ENCODE assay signal across 17 cellular contexts in the genomic region with DNA sequence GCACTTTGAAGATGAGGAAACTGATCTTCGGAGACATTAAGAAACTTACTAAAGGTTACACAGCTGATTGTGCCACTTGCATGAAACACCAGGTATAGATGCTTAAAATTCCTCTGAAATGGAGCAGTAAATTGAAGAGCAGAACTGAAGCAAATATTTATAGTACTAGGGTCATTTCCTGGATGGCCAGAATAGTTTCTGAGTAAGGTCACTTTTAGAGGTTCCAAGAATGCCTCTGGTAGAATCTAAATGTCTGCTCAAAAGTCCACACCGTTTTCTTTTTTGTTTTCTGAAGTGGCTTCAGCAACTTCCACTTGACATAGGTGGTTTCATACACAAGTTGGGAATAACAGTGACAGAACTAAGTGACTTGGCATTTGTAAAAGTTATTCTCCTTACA. TPM values are rescaled to one million over a fixed set of nuclear protein-coding genes. Genes with fewer than 3 reads are reported as not detected.
DNase-seq lines count a peak whose midpoint lies in the region; ATAC-seq and TF ChIP-seq lines count a peak whose summit lies in the region.
"Had no signal": no experiment of that assay in that cellular context is flagged by ENCODE, and none has a peak within 500 bp of the region (broad histone marks: within the 10 kb centered on the region; RNA-seq: fewer than 3 reads in every experiment).

No MANE protein-coding gene starts in this region.

- H3K4me1 ChIP-seq in GM23248 (ENCODE audit: insufficient read depth) (peaks cover 27% of the 10 kb centered on the region), adipocyte (ENCODE audit: control insufficient read depth, insufficient read depth, low read length) (peaks cover 21% of the 10 kb centered on the region), left lung (peaks cover 0 to 8% of the 10 kb centered on the region in 2 donors), thyroid gland (peaks cover 0 to 9% of the 10 kb centered on the region in 2 donors)
- H3K4me1 ChIP-seq: Peyer's patch had no signal

- WGBS in GM23248 (ENCODE audit: low coverage in 1 of 2, low lambda C conversion rate in 2 of 2, missing lambda C conversion rate in 2 of 2), 2 experiments = 30 to 56% methylated on average over 2 of the region's 2 CpGs
- 27 to 31% methylated on average over 2 of the region's 2 CpGs for WGBS in thyroid gland, 2 donors

- no peaks in the 10 kb centered on the region for H3K36me3 ChIP-seq in GM23248 (ENCODE audit: low read depth)
- no peaks in the 10 kb centered on the region for H3K36me3 ChIP-seq in adipocyte (ENCODE audit: control insufficient read depth, insufficient read depth, low read length, severe bottlenecking)
- no peaks in the 10 kb centered on the region for H3K36me3 ChIP-seq in left lung
- no peaks in the 10 kb centered on the region for H3K36me3 ChIP-seq in thyroid gland
- H3K36me3 ChIP-seq: gastroesophageal sphincter, Peyer's patch, sigmoid colon, upper lobe of left lung had no signal

- no peaks in the 10 kb centered on the region for H3K9me2 ChIP-seq in GM23248 (ENCODE audit: insufficient read depth)

- ATAC-seq in left lung = peak; percentile 76
- ATAC-seq: activated naive CD8-positive, alpha-beta T cell treated with anti-CD3 and anti-CD28 coated beads, Interleukin-2, amount 50 U/mL, for 24 hours; effector memory CD8-positive, alpha-beta T cell; gastroesophageal sphincter had no signal

- H2AFZ ChIP-seq in GM23248 = peak overlapping the region; percentile 2; the same call in 1 of the 2 replicates

- H3K27me3 ChIP-seq in GM23248 (replicated peaks; ENCODE audit: insufficient read depth) = no peaks in the 10 kb centered on the region
- H3K27me3 ChIP-seq in adipocyte (replicated peaks; ENCODE audit: control insufficient read depth, insufficient read depth, low read length) = no peaks in the 10 kb centered on the region
- H3K27me3 ChIP-seq in left lung = no peaks in the 10 kb centered on the region
- no peaks in the 10 kb centered on the region for H3K27me3 ChIP-seq in thyroid gland
- H3K27me3 ChIP-seq: gastroesophageal sphincter, Peyer's patch, sigmoid colon, upper lobe of left lung had no signal

- TF ChIP-seq CTCF in left lung (IDR thresholded peaks at IDR 0.05) (no peak), thyroid gland (IDR thresholded peaks at IDR 0.05) (no peak)

- H3K9me3 ChIP-seq in GM23248 (ENCODE audit: low read depth) (no peaks in the 10 kb centered on the region), adipocyte (ENCODE audit: control insufficient read depth, low read length) (no peaks in the 10 kb centered on the region), left lung (no peaks in the 10 kb centered on the region), thyroid gland (no peaks in the 10 kb centered on the region)
- H3K9me3 ChIP-seq: gastroesophageal sphincter, Peyer's patch, sigmoid colon, upper lobe of left lung had no signal

- H3F3A ChIP-seq in GM23248 (ENCODE audit: insufficient read depth) = peaks cover 15% of the 10 kb centered on the region

- no peaks in the 10 kb centered on the region for H3K79me2 ChIP-seq in GM23248 (ENCODE audit: insufficient read depth)

- in situ Hi-C loops in GM23248 (cut with MboI) = no loop called here

- no peak for TF ChIP-seq POLR2A in thyroid gland (IDR thresholded peaks at IDR 0.05)

- no peaks in the 10 kb centered on the region for H4K20me1 ChIP-seq in GM23248 (ENCODE audit: insufficient read depth)

- H3K9ac ChIP-seq in GM23248 (no peak overlapping the region), adipocyte (ENCODE audit: low read length) (peak overlapping the region; percentile 60)

- H3K4me3 ChIP-seq in GM23248 (no peak overlapping the region; the same call in 1 of the 2 replicates), adipocyte (ENCODE audit: low read length) (peak overlapping the region; percentile 58), left lung (no peak overlapping the region), thyroid gland (replicated peaks in 1 of 3) (no peak overlapping the region)
- H3K4me3 ChIP-seq: gastroesophageal sphincter, Peyer's patch, sigmoid colon, upper lobe of left lung had no signal

- DNase-seq in A172 (ENCODE audit: low spot score) (peak; percentile 40), GM23248 (peak; percentile 46), adipocyte (ENCODE audit: low read depth) (peak; percentile 23), left lung (no peak), Kasumi-1 (lab: John Stamatoyannopoulos, UW) (no peak), thyroid gland (no peak), NCI-H146 (lab: John Stamatoyannopoulos, UW) (no peak)
- no peak for DNase-seq in stimulated activated naive CD4-positive, alpha-beta T cell (lab: John Stamatoyannopoulos, UW)
- DNase-seq: activated naive CD8-positive, alpha-beta T cell treated with anti-CD3 and anti-CD28 coated beads, Interleukin-2, amount 50 U/mL, for 24 hours; COR-L47; effector memory CD8-positive, alpha-beta T cell; immature natural killer cell; NCI-H748 treated with DMSO at 0.1 percent for 48 hours; Peyer's patch; sigmoid colon; upper lobe of left lung had no signal

- H3K27ac ChIP-seq in GM23248 = peak overlapping the region; percentile 23
- peak overlapping the region in 1 of 2 donors; percentile 42 for H3K27ac ChIP-seq in left lung
- no peak overlapping the region for H3K27ac ChIP-seq in thyroid gland
- H3K27ac ChIP-seq: Peyer's patch had no signal

- intact Hi-C loops in left lung (cut with DNase I) (no loop called here), thyroid gland (cut with DNase I) (no loop called here)

- peak overlapping the region; percentile 30 for H3K4me2 ChIP-seq in GM23248 (ENCODE audit: unreplicated experiment)

RNA-seq across cellular contexts. Expression of a gene that starts 19.4 kb away (rescaled TPM):
- total RNA-seq in A172 (2014; rRNA removed; shearing (Covaris generic)) = not detected in 2 replicates
- total RNA-seq in GM23248 (2014; rRNA removed; shearing (Covaris generic)) = not detected in 2 replicates
- not detected in 2 replicates for polyA plus RNA-seq in GM23248 (2016; fragmentation: Nextera tagmentation; extraction: Ambion mirVana)
- total RNA-seq in left lung (under 1 TPM in 1 of 2 donors, not detected in 1; 0.10 TPM), thyroid gland (not detected)
- total RNA-seq: gastroesophageal sphincter, Peyer's patch had no signal
- polyA plus RNA-seq: immature natural killer cell, sigmoid colon had no signal

Comparison
In these comparisons a context has a peak if more than half of its experiments do, and no peak if none do; other contexts are left out.
1. DNase-seq: peak in A172 (single experiment), GM23248 (single experiment) and adipocyte (single experiment); none in left lung (0 of 2), stimulated activated naive CD4-positive, alpha-beta T cell (0 of 6), Kasumi-1 (0 of 2), thyroid gland (0 of 2) and NCI-H146 (single experiment).